ENCODE assay signal across 24 cellular contexts in the genomic region with DNA sequence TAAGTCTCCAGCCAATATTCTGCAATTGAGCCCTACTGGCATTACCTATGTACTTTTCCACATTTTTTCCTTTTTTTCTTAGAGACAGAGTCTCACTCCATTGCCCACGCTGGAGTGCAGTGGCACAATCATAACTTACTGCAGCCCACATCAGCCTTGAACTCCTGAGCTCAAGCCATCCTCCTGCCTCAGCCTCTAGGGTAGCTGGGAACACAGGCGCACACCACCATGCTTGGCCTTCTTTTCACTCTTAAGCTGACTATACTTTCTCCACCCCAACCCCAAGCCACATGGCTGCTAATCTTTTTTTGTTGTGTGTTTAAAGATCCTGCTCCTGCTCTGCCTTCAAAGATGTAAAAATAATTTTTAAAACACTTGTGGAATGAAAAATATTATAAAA. TPM values are rescaled to one million over a fixed set of nuclear protein-coding genes. Genes with fewer than 3 reads are reported as not detected.
DNase-seq lines count a peak whose midpoint lies in the region; ATAC-seq and TF ChIP-seq lines count a peak whose summit lies in the region.
"Had no signal": no experiment of that assay in that cellular context is flagged by ENCODE, and none has a peak within 500 bp of the region (broad histone marks: within the 10 kb centered on the region; RNA-seq: fewer than 3 reads in every experiment).

No MANE protein-coding gene starts in this region.

- H3K27ac Mint-ChIP-seq in activated naive CD8-positive, alpha-beta T cell, result peak overlapping the region; percentile 17
- H3K27ac Mint-ChIP-seq in activated naive CD8-positive, alpha-beta T cell treated with anti-CD3 and anti-CD28 coated beads for 36 hours, result no peak overlapping the region
- no peak overlapping the region for H3K27ac Mint-ChIP-seq in T-cell
- peak overlapping the region; percentile 43 for H3K27ac Mint-ChIP-seq in stimulated activated naive B cell treated with anti-CD40 and anti-IgM and Interleukin-4, amounts not matched to agents 10 μg/mL and 1 μg/mL and 100 μg/mL, for 72 hours
- H3K27ac Mint-ChIP-seq: naive thymus-derived CD4-positive, alpha-beta T cell had no signal

- intact Hi-C loops in esophagus muscularis mucosa (cut with DNase I), result no loop called here

- no peak for ATAC-seq in T-cell (replicated peaks in 1 of 4)
- ATAC-seq in stimulated activated naive B cell treated with anti-CD40 and anti-IgM and Interleukin-4, amounts not matched to agents 10 μg/mL and 1 μg/mL and 100 μg/mL, for 72 hours (replicated peaks), result no peak
- no peak for ATAC-seq in GM18909 (IDR thresholded peaks at IDR 0.05; ENCODE audit: poor library complexity, unreplicated experiment)
- ATAC-seq: left lobe of liver; naive thymus-derived CD4-positive, alpha-beta T cell had no signal

- no peaks in the 10 kb centered on the region for H3K36me3 ChIP-seq in esophagus muscularis mucosa
- H3K36me3 ChIP-seq: right atrium auricular region had no signal

- peaks cover 26 to 31% (median 30%) of the 10 kb centered on the region in 4 donors for H3K4me1 ChIP-seq in esophagus muscularis mucosa
- H3K4me1 ChIP-seq: parathyroid adenoma had no signal

- POLR2A ChIA-PET in T-cell (lab: Charles Lee), result no interaction called here

- CTCF ChIA-PET in T-cell (lab: Charles Lee), result interaction anchor here in 1 of 2 donors (0.5 to 0.6 kb wide), 2 partner anchors 23 to 222 kb away, joined by 3 to 5 read pairs; no protein-coding TSS in a partner anchor

- TF ChIP-seq POLR2A in esophagus muscularis mucosa (IDR thresholded peaks at IDR 0.05; ENCODE audit: low read depth), result no peak

- DNase-seq in activated naive CD8-positive, alpha-beta T cell treated with anti-CD3 and anti-CD28 coated beads for 36 hours, result no peak
- DNase-seq in T-cell (no peak), esophagus muscularis mucosa (ENCODE audit: extremely low spot score) (peak; percentile 3), HCEC 1CT (no peak), T-helper 9 cell (no peak)
- no peak for DNase-seq in stimulated activated naive B cell treated with anti-CD40 and anti-IgM and Interleukin-4, amounts not matched to agents 10 μg/mL and 1 μg/mL and 100 μg/mL, for 72 hours
- DNase-seq: ACHN; cerebellar nuclear complex; erythroblast; foreskin fibroblast; KG1; mesendoderm; naive thymus-derived CD4-positive, alpha-beta T cell; NCI-H1436; OCI-M1; stimulated activated CD4-positive, alpha-beta T cell treated with anti-CD3 and anti-CD28 coated beads, Interleukin-4, amount 100 ng/mL, for 24 hours; stimulated activated naive CD4-positive, alpha-beta T cell treated with Interleukin-2 at 50 U/mL for 16 hours had no signal

- TF ChIP-seq CTCF in esophagus muscularis mucosa (IDR thresholded peaks at IDR 0.05), result no peak

- TF ChIP-seq EP300 in esophagus muscularis mucosa (IDR thresholded peaks at IDR 0.05), result no peak

- no peaks in the 10 kb centered on the region for H3K9me3 ChIP-seq in esophagus muscularis mucosa
- H3K9me3 ChIP-seq: right atrium auricular region had no signal

- H3K27me3 Mint-ChIP-seq in activated naive CD8-positive, alpha-beta T cell, result peaks cover 11% of the 10 kb centered on the region
- H3K27me3 Mint-ChIP-seq in activated naive CD8-positive, alpha-beta T cell treated with anti-CD3 and anti-CD28 coated beads for 36 hours, result peaks cover 39% of the 10 kb centered on the region
- H3K27me3 Mint-ChIP-seq in T-cell, result peaks cover 10 to 37% of the 10 kb centered on the region in 2 donors
- H3K27me3 Mint-ChIP-seq in stimulated activated naive B cell treated with anti-CD40 and anti-IgM and Interleukin-4, amounts not matched to agents 10 μg/mL and 1 μg/mL and 100 μg/mL, for 72 hours, result peaks cover 0 to 9% of the 10 kb centered on the region in 2 donors

- WGBS in esophagus muscularis mucosa, result 80% methylated on average over 2 of the region's 2 CpGs

- peak overlapping the region; percentile 73 for H3K4me3 Mint-ChIP-seq in activated naive CD8-positive, alpha-beta T cell
- H3K4me3 Mint-ChIP-seq in activated naive CD8-positive, alpha-beta T cell treated with anti-CD3 and anti-CD28 coated beads for 36 hours, result no peak overlapping the region
- peak overlapping the region; percentile 7 to 79 (median 42) for H3K4me3 Mint-ChIP-seq in T-cell
- no peak overlapping the region for H3K4me3 Mint-ChIP-seq in stimulated activated naive B cell treated with anti-CD40 and anti-IgM and Interleukin-4, amounts not matched to agents 10 μg/mL and 1 μg/mL and 100 μg/mL, for 72 hours

- peaks cover 0 to 6% (median 0%) of the 10 kb centered on the region in 4 donors for H3K27me3 ChIP-seq in esophagus muscularis mucosa
- H3K27me3 ChIP-seq: hepatocyte, right atrium auricular region had no signal

- no peak overlapping the region for H3K4me3 ChIP-seq in esophagus muscularis mucosa
- H3K4me3 ChIP-seq: hepatocyte, right atrium auricular region had no signal

- H3K27ac ChIP-seq in esophagus muscularis mucosa (replicated peaks in 1 of 4), result peak overlapping the region in 1 of 4 donors; percentile 8
- H3K27ac ChIP-seq: C4-2B, hepatocyte, parathyroid adenoma had no signal

- H3K4me1 Mint-ChIP-seq in activated naive CD8-positive, alpha-beta T cell (ENCODE audit: low read depth), result peaks cover 5% of the 10 kb centered on the region
- peaks cover 2% of the 10 kb centered on the region for H3K4me1 Mint-ChIP-seq in activated naive CD8-positive, alpha-beta T cell treated with anti-CD3 and anti-CD28 coated beads for 36 hours
- H3K4me1 Mint-ChIP-seq in T-cell, result peaks cover 3 to 7% (median 6%) of the 10 kb centered on the region in 3 donors
- peaks cover 3 to 6% of the 10 kb centered on the region in 2 donors for H3K4me1 Mint-ChIP-seq in stimulated activated naive B cell treated with anti-CD40 and anti-IgM and Interleukin-4, amounts not matched to agents 10 μg/mL and 1 μg/mL and 100 μg/mL, for 72 hours

- H3K9me3 Mint-ChIP-seq in activated naive CD8-positive, alpha-beta T cell (ENCODE audit: low read depth), result no peaks in the 10 kb centered on the region
- H3K9me3 Mint-ChIP-seq in activated naive CD8-positive, alpha-beta T cell treated with anti-CD3 and anti-CD28 coated beads for 36 hours, result no peaks in the 10 kb centered on the region
- no peaks in the 10 kb centered on the region for H3K9me3 Mint-ChIP-seq in T-cell
- H3K9me3 Mint-ChIP-seq in stimulated activated naive B cell treated with anti-CD40 and anti-IgM and Interleukin-4, amounts not matched to agents 10 μg/mL and 1 μg/mL and 100 μg/mL, for 72 hours, result no peaks in the 10 kb centered on the region

- H3K36me3 Mint-ChIP-seq in activated naive CD8-positive, alpha-beta T cell, result no peaks in the 10 kb centered on the region
- H3K36me3 Mint-ChIP-seq in activated naive CD8-positive, alpha-beta T cell treated with anti-CD3 and anti-CD28 coated beads for 36 hours, result no peaks in the 10 kb centered on the region
- no peaks in the 10 kb centered on the region for H3K36me3 Mint-ChIP-seq in T-cell
- no peaks in the 10 kb centered on the region for H3K36me3 Mint-ChIP-seq in stimulated activated naive B cell treated with anti-CD40 and anti-IgM and Interleukin-4, amounts not matched to agents 10 μg/mL and 1 μg/mL and 100 μg/mL, for 72 hours

RNA-seq across cellular contexts. Expression of a gene that starts 1.6 kb away (rescaled TPM):
- total RNA-seq in activated naive CD8-positive, alpha-beta T cell treated with anti-CD3 and anti-CD28 coated beads for 36 hours, result 1 to 10 TPM in 1 of 2 experiments, under 1 TPM in 1; 0.99 to 1.0 TPM
- total RNA-seq in T-cell (1 to 10 TPM in 4 of 5 donors, under 1 TPM in 1; 0.88 to 4.2 (median 2.7) TPM), esophagus muscularis mucosa (10 to 100 TPM; 49.8 to 93.8 (median 77.0) TPM)

Comparison
In these comparisons a context has a peak if more than half of its experiments do, and no peak if none do; other contexts are left out.
1. H3K27ac Mint-ChIP-seq: peak in activated naive CD8-positive, alpha-beta T cell (single experiment) and stimulated activated naive B cell treated with anti-CD40 and anti-IgM and Interleukin-4, amounts not matched to agents 10 μg/mL and 1 μg/mL and 100 μg/mL, for 72 hours (single experiment); none in activated naive CD8-positive, alpha-beta T cell treated with anti-CD3 and anti-CD28 coated beads for 36 hours (single experiment) and T-cell (0 of 2).
2. H3K4me3 Mint-ChIP-seq: peak in activated naive CD8-positive, alpha-beta T cell (single experiment) and T-cell (3 of 3); none in activated naive CD8-positive, alpha-beta T cell treated with anti-CD3 and anti-CD28 coated beads for 36 hours (single experiment) and stimulated activated naive B cell treated with anti-CD40 and anti-IgM and Interleukin-4, amounts not matched to agents 10 μg/mL and 1 μg/mL and 100 μg/mL, for 72 hours (0 of 2).
3. RNA of a gene that starts 1.6 kb away (total RNA-seq): 49.8 to 93.8 TPM in esophagus muscularis mucosa; 0.88 to 4.2 TPM in T-cell and 0.99 to 1.0 TPM in activated naive CD8-positive, alpha-beta T cell treated with anti-CD3 and anti-CD28 coated beads for 36 hours; every median in the first group is over 4 times any median in the second.